ENCODE assay signal across 11 cellular contexts in genomic region chr6:112153926-112154621, GRCh38.
DNase-seq lines count a peak whose midpoint lies in the region; ATAC-seq and TF ChIP-seq lines count a peak whose summit lies in the region.
"Had no signal": no experiment of that assay in that cellular context is flagged by ENCODE, and none has a peak within 500 bp of the region (broad histone marks: within the 10 kb centered on the region; RNA-seq: fewer than 3 reads in every experiment).

No MANE protein-coding gene starts in this region.

- TF ChIP-seq CTCF in AG10803 (conservative IDR thresholded peaks at IDR 0.05; ENCODE audit: low read length) (no peak), chondrocyte (IDR thresholded peaks at IDR 0.05) (no peak)

- in situ Hi-C loops in GM23248 (cut with MboI) = no loop called here

- H3K9ac ChIP-seq in GM23248 = peak overlapping the region; percentile 69

- H3K27ac ChIP-seq in GM23248 (peak overlapping the region; percentile 92), SJCRH30 (peak overlapping the region; percentile 56)

- H3K9me3 ChIP-seq in GM23248 (ENCODE audit: low read depth) (no peaks in the 10 kb centered on the region), SJCRH30 (replicated peaks) (no peaks in the 10 kb centered on the region)
- H3K9me3 ChIP-seq: MG63 had no signal

- 2 to 4% methylated on average over 5 of the region's 5 CpGs for WGBS in GM23248 (ENCODE audit: low coverage in 1 of 2, low lambda C conversion rate in 2 of 2, missing lambda C conversion rate in 2 of 2), 2 experiments

- no peaks in the 10 kb centered on the region for H3K79me2 ChIP-seq in GM23248 (ENCODE audit: insufficient read depth)

- no peak overlapping the region for H2AFZ ChIP-seq in GM23248

- H3K27me3 Mint-ChIP-seq in chondrocyte (ENCODE audit: low read depth) = no peaks in the 10 kb centered on the region

- no peaks in the 10 kb centered on the region for H3K9me2 ChIP-seq in GM23248 (ENCODE audit: insufficient read depth)

- peaks cover 78% of the 10 kb centered on the region for H3K4me1 ChIP-seq in GM23248 (ENCODE audit: insufficient read depth)
- H3K4me1 ChIP-seq in SJCRH30 = peaks cover 19% of the 10 kb centered on the region

- peak; percentile 89 for DNase-seq in AG10803 (ENCODE audit: low read depth)
- DNase-seq in GM23248 = peak; percentile 92
- DNase-seq in SJCRH30 = peak in 1 of 2 experiments; percentile 54
- DNase-seq in iris pigment epithelial cell (ENCODE audit: low read depth) = peak; percentile 85
- DNase-seq in chondrocyte (ENCODE audit: low spot score) = no peak
- no peak for DNase-seq in activated CD4-positive, alpha-beta T cell treated with anti-CD3 and anti-CD28 coated beads for 4 hours
- no peak for DNase-seq in activated naive CD4-positive, alpha-beta T cell treated with anti-CD3 and anti-CD28 coated beads, Interleukin-2, amount 50 U/mL, for 16 hours
- DNase-seq: activated CD4-positive, alpha-beta T cell treated with anti-CD3 and anti-CD28 coated beads for 1 hour; cerebellar nuclear complex; MG63 had no signal

- ATAC-seq in GM18870 (IDR thresholded peaks at IDR 0.05; ENCODE audit: unreplicated experiment) = no peak

- peaks cover 97% of the 10 kb centered on the region for H3F3A ChIP-seq in GM23248 (ENCODE audit: insufficient read depth)

- no peak overlapping the region for H3K27ac Mint-ChIP-seq in chondrocyte (ENCODE audit: unreplicated experiment)

- no peaks in the 10 kb centered on the region for H3K27me3 ChIP-seq in GM23248 (replicated peaks; ENCODE audit: insufficient read depth)
- no peaks in the 10 kb centered on the region for H3K27me3 ChIP-seq in SJCRH30
- H3K27me3 ChIP-seq: MG63 had no signal

- H3K9me3 Mint-ChIP-seq in chondrocyte (ENCODE audit: low read depth) = no peaks in the 10 kb centered on the region

- H3K4me1 Mint-ChIP-seq in chondrocyte (ENCODE audit: low read depth) = peaks cover 9% of the 10 kb centered on the region

- H3K4me3 ChIP-seq in AG10803 (ENCODE audit: low read length) (no peak overlapping the region), GM23248 (peak overlapping the region; percentile 11; the same call in 1 of the 2 replicates), SJCRH30 (no peak overlapping the region)
- H3K4me3 ChIP-seq: MG63 had no signal

- H3K4me2 ChIP-seq in GM23248 (ENCODE audit: unreplicated experiment) = peak overlapping the region; percentile 58

- H3K36me3 ChIP-seq in GM23248 (ENCODE audit: low read depth) (peaks cover 90% of the 10 kb centered on the region), SJCRH30 (no peaks in the 10 kb centered on the region)

- H3K36me3 Mint-ChIP-seq in chondrocyte (ENCODE audit: low read depth) = peaks cover 19% of the 10 kb centered on the region

- H4K20me1 ChIP-seq in GM23248 (ENCODE audit: insufficient read depth) = no peaks in the 10 kb centered on the region

- H3K4me3 Mint-ChIP-seq in chondrocyte (ENCODE audit: unreplicated experiment) = no peak overlapping the region

Comparison
In these comparisons a context has a peak if more than half of its experiments do, and no peak if none do; other contexts are left out.
1. DNase-seq: peak in AG10803 (single experiment), GM23248 (single experiment) and iris pigment epithelial cell (single experiment); none in chondrocyte (single experiment), activated CD4-positive, alpha-beta T cell treated with anti-CD3 and anti-CD28 coated beads for 4 hours (0 of 2) and activated naive CD4-positive, alpha-beta T cell treated with anti-CD3 and anti-CD28 coated beads, Interleukin-2, amount 50 U/mL, for 16 hours (single experiment).